16 cellular contexts compared by ENCODE assay signal in the genomic region with DNA sequence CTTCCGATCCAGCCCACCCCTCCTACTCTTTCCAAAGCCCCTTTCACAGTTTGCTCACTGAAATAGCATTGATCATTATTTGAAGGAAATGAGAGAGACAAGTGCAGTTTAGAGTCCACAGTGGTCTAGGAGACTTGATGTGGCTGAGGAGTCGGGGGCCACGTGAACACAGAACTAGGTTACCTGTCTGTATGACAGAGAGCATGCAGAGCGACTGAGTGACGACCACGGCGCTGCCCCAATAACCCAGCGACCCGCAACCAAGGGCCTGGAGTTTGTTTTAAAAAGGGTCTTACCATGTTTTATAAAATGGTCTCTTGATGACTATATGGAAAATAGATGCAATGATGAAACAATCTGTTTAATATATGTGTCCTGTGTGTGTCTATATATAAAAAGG. TPM values are rescaled to one million over a fixed set of nuclear protein-coding genes. Genes with fewer than 3 reads are reported as not detected.
A peak's percentile ranks its signal among the peaks of the same experiment; 100 is the strongest.
DNase-seq lines count a peak whose midpoint lies in the region; ATAC-seq and TF ChIP-seq lines count a peak whose summit lies in the region.
"Had no signal": no experiment of that assay in that cellular context is flagged by ENCODE, and none has a peak within 500 bp of the region (broad histone marks: within the 10 kb centered on the region; RNA-seq: fewer than 3 reads in every experiment).

No MANE protein-coding gene starts in this region.

- no peaks in the 10 kb centered on the region for H3K9me3 Mint-ChIP-seq in brain
- no peaks in the 10 kb centered on the region for H3K9me3 Mint-ChIP-seq in stimulated activated effector memory CD8-positive, alpha-beta T cell treated with anti-CD3 and anti-CD28 coated beads, Interleukin-12 subunit alpha, Interleukin-12 subunit beta, amount 100 ng/mL, for 72 hours

- ATAC-seq in Right ventricle myocardium superior (ENCODE audit: poor library complexity) = no peak
- no peak for ATAC-seq in stimulated activated effector memory CD8-positive, alpha-beta T cell treated with anti-CD3 and anti-CD28 coated beads, Interleukin-12 subunit alpha, Interleukin-12 subunit beta, amount 100 ng/mL, for 72 hours

- no peak overlapping the region for H3K4me3 Mint-ChIP-seq in brain
- H3K4me3 Mint-ChIP-seq in stimulated activated effector memory CD8-positive, alpha-beta T cell treated with anti-CD3 and anti-CD28 coated beads, Interleukin-12 subunit alpha, Interleukin-12 subunit beta, amount 100 ng/mL, for 72 hours = no peak overlapping the region
- H3K4me3 Mint-ChIP-seq: B cell had no signal

- no peaks in the 10 kb centered on the region for H3K4me1 ChIP-seq in cardiac muscle cell (ENCODE audit: low read depth)
- H3K4me1 ChIP-seq: Caco-2 had no signal

- H3K9me3 ChIP-seq in cardiac muscle cell (ENCODE audit: low read depth) = no peaks in the 10 kb centered on the region
- H3K9me3 ChIP-seq: Caco-2 had no signal

- no peak for DNase-seq in cardiac muscle cell (ENCODE audit: low read depth in 1 of 2, low spot score in 1 of 2)
- DNase-seq in Right ventricle myocardium superior = no peak
- peak; percentile 54 for DNase-seq in islet precursor cell
- DNase-seq in stimulated activated effector memory CD8-positive, alpha-beta T cell treated with anti-CD3 and anti-CD28 coated beads, Interleukin-12 subunit alpha, Interleukin-12 subunit beta, amount 100 ng/mL, for 72 hours (ENCODE audit: low spot score in 2 of 2) = no peak
- DNase-seq in anterior cingulate cortex (lab: John Stamatoyannopoulos, UW) = no peak
- no peak for DNase-seq in GOT3 (lab: John Stamatoyannopoulos, UW)
- no peak for DNase-seq in NCI-H2107 (lab: John Stamatoyannopoulos, UW)
- DNase-seq: 8988T, Caco-2, GM23248, NCI-H1105, NCI-H2081, NCI-H774, OCI-M1 had no signal

- H3K27me3 ChIP-seq in cardiac muscle cell = no peaks in the 10 kb centered on the region

- intact Hi-C loops in Right ventricle myocardium superior (cut with DNase I) = no loop called here

- TF ChIP-seq CTCF in cardiac muscle cell (IDR thresholded peaks at IDR 0.05; ENCODE audit: low read depth, low read length) (no peak), brain (conservative IDR thresholded peaks at IDR 0.05) (no peak)

- H3K4me1 Mint-ChIP-seq in brain = peaks cover 3% of the 10 kb centered on the region
- peaks cover 11% of the 10 kb centered on the region for H3K4me1 Mint-ChIP-seq in stimulated activated effector memory CD8-positive, alpha-beta T cell treated with anti-CD3 and anti-CD28 coated beads, Interleukin-12 subunit alpha, Interleukin-12 subunit beta, amount 100 ng/mL, for 72 hours
- H3K4me1 Mint-ChIP-seq: B cell had no signal

- peaks cover 84% of the 10 kb centered on the region for H3K36me3 Mint-ChIP-seq in brain
- peaks cover 80% of the 10 kb centered on the region for H3K36me3 Mint-ChIP-seq in stimulated activated effector memory CD8-positive, alpha-beta T cell treated with anti-CD3 and anti-CD28 coated beads, Interleukin-12 subunit alpha, Interleukin-12 subunit beta, amount 100 ng/mL, for 72 hours

- H3K27ac Mint-ChIP-seq in brain = peak overlapping the region in 3 of 5 experiments; percentile 21 to 73 (median 68)
- H3K27ac Mint-ChIP-seq in stimulated activated effector memory CD8-positive, alpha-beta T cell treated with anti-CD3 and anti-CD28 coated beads, Interleukin-12 subunit alpha, Interleukin-12 subunit beta, amount 100 ng/mL, for 72 hours = peak overlapping the region; percentile 48
- H3K27ac Mint-ChIP-seq: B cell had no signal

- H3K27me3 Mint-ChIP-seq in brain = no peaks in the 10 kb centered on the region
- H3K27me3 Mint-ChIP-seq: B cell had no signal

- H3K27ac ChIP-seq in cardiac muscle cell = peak overlapping the region; percentile 21
- H3K27ac ChIP-seq: GM23248 had no signal

- H3K4me3 ChIP-seq in cardiac muscle cell = no peak overlapping the region
- H3K4me3 ChIP-seq: GM23248 had no signal

- peaks cover 68% of the 10 kb centered on the region for H3K36me3 ChIP-seq in cardiac muscle cell

RNA-seq across cellular contexts. Expression of gene NDEL1, which starts 39.5 kb away (rescaled TPM):
- total RNA-seq in cardiac muscle cell = 34.8 and 47.3 TPM in 2 replicates
- polyA plus RNA-seq in cardiac muscle cell = 21.3 and 25.7 TPM in 2 replicates
- total RNA-seq in Right ventricle myocardium superior = 24.8 TPM
- polyA plus RNA-seq in brain (ENCODE audit: insufficient read depth, low read depth, low replicate concordance) = 33.2 TPM
